In the genomic region with DNA sequence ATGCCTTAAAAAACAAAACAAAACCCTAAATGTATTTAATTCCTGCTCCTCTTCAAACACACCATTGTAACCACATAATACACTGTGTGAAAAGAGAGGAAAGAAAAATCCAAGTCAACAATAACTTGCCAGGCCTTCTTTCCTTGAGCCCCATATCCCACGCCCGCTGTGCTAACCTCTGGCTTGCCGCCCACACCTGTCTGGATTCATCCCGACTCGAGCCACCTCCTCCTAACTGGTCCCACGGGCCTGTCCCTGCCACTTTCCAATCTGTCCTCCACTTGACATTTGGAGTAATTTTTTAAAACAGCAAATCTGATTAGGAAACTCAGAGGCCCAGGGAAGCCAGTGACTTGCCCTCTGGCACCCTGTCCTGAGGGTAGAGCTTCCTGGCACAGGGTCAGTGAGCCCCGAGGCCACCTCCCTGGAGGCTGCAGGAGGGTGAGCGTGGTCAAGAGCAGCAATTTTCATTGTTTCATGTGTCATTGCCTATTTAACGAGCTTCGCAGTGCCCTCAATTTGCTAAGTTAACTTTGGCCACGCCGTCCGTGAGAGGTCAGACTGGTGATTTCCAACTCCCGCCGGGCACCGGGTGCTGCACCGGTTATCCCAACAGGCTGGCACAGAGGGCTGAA, we compare ENCODE assay signal across 24 cellular contexts. TPM values are rescaled to one million over a fixed set of nuclear protein-coding genes. Genes with fewer than 3 reads are reported as not detected.
"Had no signal": no experiment of that assay in that cellular context is flagged by ENCODE, and none has a peak within 500 bp of the region (broad histone marks: within the 10 kb centered on the region; RNA-seq: fewer than 3 reads in every experiment).

No MANE protein-coding gene starts in this region.

- H3K9ac ChIP-seq: SK-N-SH had no signal

- H3K4me1 Mint-ChIP-seq: central memory CD8-positive, alpha-beta T cell; memory B cell had no signal

- H3K36me3 ChIP-seq: gastrocnemius medialis, prostate gland, stomach, thoracic aorta had no signal

- H3K27ac Mint-ChIP-seq: activated CD8-positive, alpha-beta T cell treated with anti-CD3 and anti-CD28 coated beads for 36 hours; activated T-cell treated with anti-CD3 and anti-CD28 coated beads, Interleukin-2, amount 50 U/mL, for 24 hours; activated T-helper 2 cell treated with anti-CD3 and anti-CD28 coated beads, Interferon-gamma antibody, Interleukin-2, Interleukin-4, amounts not matched to agents 10 μg/mL and 5 μg/mL and 100 μg/mL, durations not matched to agents 14 hours and 24 hours and 36 hours; memory B cell had no signal

- H3K4me2 ChIP-seq: SK-N-SH, smooth muscle cell had no signal

- H3K9me3 ChIP-seq: gastrocnemius medialis, prostate gland, SK-N-SH, stomach, thoracic aorta had no signal

- H3K9me3 Mint-ChIP-seq: activated CD8-positive, alpha-beta T cell treated with anti-CD3 and anti-CD28 coated beads for 36 hours; activated T-cell treated with anti-CD3 and anti-CD28 coated beads, Interleukin-2, amount 50 U/mL, for 24 hours; activated T-helper 2 cell treated with anti-CD3 and anti-CD28 coated beads, Interferon-gamma antibody, Interleukin-2, Interleukin-4, amounts not matched to agents 10 μg/mL and 5 μg/mL and 100 μg/mL, durations not matched to agents 14 hours and 24 hours and 36 hours; memory B cell; nephron had no signal

- DNase-seq: activated CD4-positive, alpha-beta T cell treated with anti-CD3 and anti-CD28 coated beads for 48 hours; activated CD4-positive, CD25-positive, alpha-beta regulatory T cell; activated CD8-positive, alpha-beta T cell treated with anti-CD3 and anti-CD28 coated beads for 36 hours; activated naive CD4-positive, alpha-beta T cell treated with Interleukin-2 at 50 U/mL for 16 hours; activated T-cell treated with anti-CD3 and anti-CD28 coated beads, Interleukin-2, amount 50 U/mL, for 24 hours; aorta; cortex of kidney; effector CD4-positive, alpha-beta T cell; gastrocnemius medialis; left ventricle myocardium superior; occipital lobe; right cardiac atrium; SK-N-SH; stimulated activated CD4-positive, alpha-beta T cell treated with anti-CD3 and anti-CD28 coated beads, Interleukin-4, amount 100 ng/mL, for 1 hour; stomach; T1000 had no signal

- H3K27me3 Mint-ChIP-seq: activated CD8-positive, alpha-beta T cell treated with anti-CD3 and anti-CD28 coated beads for 36 hours; activated T-cell treated with anti-CD3 and anti-CD28 coated beads, Interleukin-2, amount 50 U/mL, for 24 hours had no signal

- ATAC-seq: activated CD8-positive, alpha-beta T cell treated with anti-CD3 and anti-CD28 coated beads for 36 hours; esophagus mucosa; gastrocnemius medialis; left ventricle myocardium superior; right cardiac atrium had no signal

- H3K4me3 ChIP-seq: gastrocnemius medialis, prostate gland, smooth muscle cell, stomach, thoracic aorta had no signal

- H3K27me3 ChIP-seq: gastrocnemius medialis, stomach had no signal

- H3K36me3 Mint-ChIP-seq: memory B cell had no signal

- H3K4me3 Mint-ChIP-seq: activated CD8-positive, alpha-beta T cell treated with anti-CD3 and anti-CD28 coated beads for 36 hours; activated T-cell treated with anti-CD3 and anti-CD28 coated beads, Interleukin-2, amount 50 U/mL, for 24 hours; central memory CD8-positive, alpha-beta T cell; memory B cell; nephron had no signal

- H3K4me1 ChIP-seq: gastrocnemius medialis, prostate gland had no signal

- H3K27ac ChIP-seq: gastrocnemius medialis, prostate gland, thoracic aorta had no signal

RNA-seq across cellular contexts. Expression of gene B3GALT5, which starts 54.1 kb away (rescaled TPM):
- total RNA-seq: activated CD8-positive, alpha-beta T cell treated with anti-CD3 and anti-CD28 coated beads for 36 hours; activated T-helper 2 cell treated with anti-CD3 and anti-CD28 coated beads, Interferon-gamma antibody, Interleukin-2, Interleukin-4, amounts not matched to agents 10 μg/mL and 5 μg/mL and 100 μg/mL, durations not matched to agents 14 hours and 24 hours and 36 hours had no signal
